ENCODE assay signal across 27 cellular contexts in the genomic region with DNA sequence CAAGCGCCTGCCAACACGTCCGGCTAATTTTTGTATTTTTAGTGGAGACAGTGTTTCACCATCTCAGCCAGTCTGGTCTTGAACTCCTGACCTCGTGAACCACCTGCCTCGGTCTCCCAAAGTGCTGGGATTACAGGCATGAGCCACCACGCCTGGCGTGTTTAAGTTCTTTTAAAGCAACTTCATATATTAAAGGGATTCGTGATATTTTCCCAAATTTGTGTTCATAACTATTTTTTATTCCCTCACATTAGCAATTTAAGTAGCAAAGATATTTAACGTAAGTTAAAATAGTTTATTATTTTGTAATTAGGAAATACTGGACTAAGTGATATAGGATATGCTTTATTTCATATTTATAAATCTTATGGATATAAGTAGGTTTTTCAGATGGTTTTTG.
"Had no signal": no experiment of that assay in that cellular context is flagged by ENCODE, and none has a peak within 500 bp of the region (broad histone marks: within the 10 kb centered on the region; RNA-seq: fewer than 3 reads in every experiment).

No MANE protein-coding gene starts in this region.

- H3K9me3 ChIP-seq: stomach, suprapubic skin, testis, thoracic aorta, thyroid gland, tibial artery, tibial nerve, transverse colon, upper lobe of left lung, upper lobe of right lung, uterus, vagina had no signal

- FAIRE-seq: urothelium cell line had no signal

- H3K36me3 ChIP-seq: uterus had no signal

- ATAC-seq: stimulated activated effector memory CD8-positive, alpha-beta T cell treated with anti-CD3 and anti-CD28 coated beads, Interleukin-12 subunit alpha, Interleukin-12 subunit beta, amount 100 ng/mL, for 72 hours; stimulated activated memory B cell treated with anti-CD40 and anti-IgM and Interleukin-4, amounts not matched to agents 10 μg/mL and 1 μg/mL and 100 μg/mL, for 72 hours; stimulated activated naive B cell treated with anti-CD40 and anti-IgM and Interleukin-4, amounts not matched to agents 10 μg/mL and 1 μg/mL and 100 μg/mL, for 72 hours; stimulated activated naive CD8-positive, alpha-beta T cell treated with anti-CD3 and anti-CD28 coated beads, Interleukin-15, amount 100 ng/mL, for 72 hours; stimulated activated naive CD8-positive, alpha-beta T cell treated with anti-CD3 and anti-CD28 coated beads, Interleukin-15, Interleukin-2, amounts not matched to agents 100 U/mL and 50 U/mL, for 24 hours; upper lobe of right lung had no signal

- H3K4me3 ChIP-seq: stomach, suprapubic skin, testis, thoracic aorta, thyroid gland, tibial artery, tibial nerve, transverse colon, upper lobe of left lung, upper lobe of right lung, uterus, vagina had no signal

- H3K27me3 ChIP-seq: stomach, suprapubic skin, testis, thyroid gland, tibial artery, tibial nerve, transverse colon, upper lobe of left lung, upper lobe of right lung, uterus, vagina had no signal

- DNase-seq: stimulated activated CD4-positive, alpha-beta T cell treated with anti-CD3 and anti-CD28 coated beads, Interleukin-2, amount 100 ng/mL, for 48 hours; stimulated activated CD4-positive, alpha-beta T cell treated with anti-CD3 and anti-CD28 coated beads, Interleukin-4, amount 100 ng/mL, for 1 hour; stimulated activated CD4-positive, alpha-beta T cell treated with anti-CD3 and anti-CD28 coated beads, Interleukin-4, amount 100 ng/mL, for 24 hours; stimulated activated CD4-positive, alpha-beta T cell treated with anti-CD3 and anti-CD28 coated beads, Interleukin-4, amount 100 ng/mL, for 4 hours; stimulated activated CD8-positive, alpha-beta memory T cell treated with anti-CD3 and anti-CD28 coated beads, Interleukin-4, amount 100 ng/mL, for 48 hours; stimulated activated naive B cell treated with anti-CD40 and anti-IgM and Interleukin-4, amounts not matched to agents 10 μg/mL and 1 μg/mL and 100 μg/mL, for 72 hours; stimulated activated naive CD4-positive, alpha-beta T cell; stimulated activated naive CD4-positive, alpha-beta T cell treated with Interleukin-2 at 50 U/mL for 16 hours; stimulated activated naive CD8-positive, alpha-beta T cell treated with anti-CD3 and anti-CD28 coated beads, Interleukin-15, amount 100 ng/mL, for 72 hours; stimulated activated naive CD8-positive, alpha-beta T cell treated with anti-CD3 and anti-CD28 coated beads, Interleukin-15, Interleukin-2, amounts not matched to agents 100 U/mL and 50 U/mL, for 24 hours; stomach; substantia nigra; testis; thyroid gland; tibial artery; transverse colon; trophoblast cell; upper lobe of left lung; upper lobe of right lung; uterus had no signal

- H3K27ac ChIP-seq: stomach, suprapubic skin, testis, thoracic aorta, thyroid gland, tibial artery, tibial nerve, transverse colon, upper lobe of left lung, upper lobe of right lung, uterus, vagina had no signal
